10 cellular contexts compared by ENCODE assay signal in the genomic region with DNA sequence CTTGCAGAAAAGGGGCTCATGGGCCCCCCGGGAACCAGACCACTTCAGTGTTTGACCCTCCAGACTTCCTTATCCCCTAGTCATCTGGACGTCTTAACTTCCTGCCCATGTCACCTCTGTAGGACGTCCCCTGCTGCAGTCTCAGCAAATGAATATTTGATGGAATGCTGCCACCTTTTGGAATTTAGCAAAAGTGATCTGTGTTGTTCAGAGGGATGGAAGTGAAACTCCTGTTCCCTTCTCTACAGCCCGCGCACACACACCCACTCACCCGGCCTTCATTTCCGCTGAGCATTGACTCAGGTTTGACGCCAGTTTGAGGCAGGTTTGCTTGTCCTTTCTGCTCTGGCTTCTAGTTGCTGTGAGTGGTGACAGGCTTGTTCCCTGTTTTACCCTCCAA.
A peak's percentile ranks its signal among the peaks of the same experiment; 100 is the strongest.
DNase-seq lines count a peak whose midpoint lies in the region; ATAC-seq and TF ChIP-seq lines count a peak whose summit lies in the region.
"Had no signal": no experiment of that assay in that cellular context is flagged by ENCODE, and none has a peak within 500 bp of the region (broad histone marks: within the 10 kb centered on the region; RNA-seq: fewer than 3 reads in every experiment).

No MANE protein-coding gene starts in this region.

- H3K4me1 ChIP-seq in OCI-LY7 (ENCODE audit: insufficient read depth, low read length, poor library complexity, severe bottlenecking): no peaks in the 10 kb centered on the region

- H3K4me2 ChIP-seq in OCI-LY7 (ENCODE audit: low read length): no peak overlapping the region

- POLR2A ChIA-PET in OCI-LY7 (lab: Charles Lee): interaction anchor here (0.6 kb wide), 1 partner anchor 124 kb away, joined by 4 read pairs; no protein-coding TSS in a partner anchor

- no peaks in the 10 kb centered on the region for H3K79me2 ChIP-seq in OCI-LY7 (ENCODE audit: insufficient read depth, low read depth, low read length)

- intact Hi-C loops in OCI-LY7 (cut with micrococcal nuclease; ENCODE audit: unreplicated experiment): no loop called here

- H4K20me1 ChIP-seq in OCI-LY7 (ENCODE audit: insufficient read depth, low read length): no peaks in the 10 kb centered on the region

- BruUV-seq in OCI-LY7 (replicated peaks; lab: Mats Ljungman, UMichigan): no TSS peak

- no peaks in the 10 kb centered on the region for H3K9me3 ChIP-seq in OCI-LY7 (ENCODE audit: low read length)

- TF ChIP-seq CTCF in OCI-LY7 (conservative IDR thresholded peaks at IDR 0.05; ENCODE audit: low read length): no peak; the same call in 1 of the 2 replicates

- no peak overlapping the region for H3K27ac ChIP-seq in OCI-LY7 (ENCODE audit: low read depth, low read length, poor library complexity, severe bottlenecking)

- H3K4me3 ChIP-seq in OCI-LY7 (ENCODE audit: low read depth, low read length, poor library complexity, severe bottlenecking): no peak overlapping the region

- ATAC-seq in GM19023 (IDR thresholded peaks at IDR 0.05; ENCODE audit: unreplicated experiment) (no peak), HG03196 (IDR thresholded peaks at IDR 0.05; ENCODE audit: unreplicated experiment) (no peak), HG02623 (IDR thresholded peaks at IDR 0.05; ENCODE audit: unreplicated experiment) (no peak)

- CTCF ChIA-PET in OCI-LY7 (lab: Charles Lee; ENCODE audit: unreplicated experiment): no interaction called here

- in situ Hi-C loops in ACHN (cut with HindIII; ENCODE audit: low pct_ligation_motif_present, low pct_unique_long_range_greater_than_20kb, low sequenced_read_pairs): no loop called here

- no peaks in the 10 kb centered on the region for H3K36me3 ChIP-seq in OCI-LY7 (ENCODE audit: insufficient read depth, low read length)

- no peaks in the 10 kb centered on the region for H3K9me2 ChIP-seq in OCI-LY7 (ENCODE audit: insufficient read depth, low read length)

- no peak overlapping the region for H2AFZ ChIP-seq in OCI-LY7 (ENCODE audit: low read length)

- DNase-seq in ACHN (peak; percentile 34), H4 (ENCODE audit: low spot score) (peak; percentile 15), OCI-LY7 (ENCODE audit: low spot score) (peak; percentile 8), inferior parietal cortex (ENCODE audit: extremely low spot score) (peak; percentile 73), GM19238 (ENCODE audit: insufficient read length, low spot score) (no peak)
- DNase-seq: immature natural killer cell, SHP77 treated with DMSO at 0.1 percent for 48 hours had no signal
